In genomic region chr3:48852151-48852550, GRCh38 we compare ENCODE assay signal across 1 cellular context.
TF ChIP-seq lines count a peak whose summit lies in the region.

No MANE protein-coding gene starts in this region.

TF ChIP-seq in H1, 55 proteins besides CTCF, POLR2A, EP300 and RAD21:
- TF ChIP-seq CHD1 (IDR thresholded peaks at IDR 0.05; ENCODE audit: low read depth, low read length): no peak
